1 cellular context compared by ENCODE assay signal in the genomic region with DNA sequence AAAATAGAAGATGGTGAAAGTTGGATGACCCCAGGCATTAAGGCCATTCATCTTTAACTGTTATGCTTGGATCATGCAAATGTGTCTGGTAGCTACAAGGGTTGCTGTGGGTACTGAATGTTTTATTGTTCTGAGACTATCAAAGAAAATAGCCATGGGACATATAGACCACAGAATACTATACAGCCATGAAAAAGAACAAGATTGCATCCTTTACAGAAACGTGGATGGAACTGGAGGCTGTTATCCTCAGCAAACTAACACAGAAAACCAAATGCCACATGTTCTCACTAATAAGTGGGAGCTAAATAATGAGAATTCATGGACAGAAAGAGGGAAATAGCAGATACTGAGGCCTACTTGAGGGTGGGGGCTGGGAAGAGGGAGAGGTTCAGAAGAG.
TF ChIP-seq lines count a peak whose summit lies in the region.

No MANE protein-coding gene starts in this region.

TF ChIP-seq in K562, 482 proteins besides CTCF, POLR2A, EP300 and RAD21:
- TF ChIP-seq HDAC3 (IDR thresholded peaks at IDR 0.05; ENCODE audit: borderline replicate concordance, partially characterized antibody) (no peak), ASH1L (IDR thresholded peaks at IDR 0.05; ENCODE audit: borderline replicate concordance, low read depth, partially characterized antibody) (no peak), GATA2 (CRISPR knock-in tag; IDR thresholded peaks at IDR 0.05) (no peak), HIVEP1 (CRISPR knock-in tag; IDR thresholded peaks at IDR 0.05) (no peak), NRF1 (conservative IDR thresholded peaks at IDR 0.05 in 1 of 2, IDR thresholded peaks at IDR 0.05 in 1 of 2) (no peak), ZNF507 (tag; conservative IDR thresholded peaks at IDR 0.05) (no peak), TBP (optimal IDR thresholded peaks at IDR 0.05; ENCODE audit: low read depth, low read length) (no peak), RBM25 (IDR thresholded peaks at IDR 0.05; ENCODE audit: low read depth, low read length, severe bottlenecking) (peak; percentile 36), RBM15 (IDR thresholded peaks at IDR 0.05; ENCODE audit: insufficient read depth, low read length) (no peak), TCF15 (CRISPR knock-in tag; IDR thresholded peaks at IDR 0.05) (no peak), CAMTA2 (CRISPR knock-in tag; conservative IDR thresholded peaks at IDR 0.05) (no peak), ZNF146 (CRISPR knock-in tag; IDR thresholded peaks at IDR 0.05; ENCODE audit: unreplicated experiment) (peak; percentile 74)
